8 cellular contexts compared by ENCODE assay signal in genomic region chr9:99821187-99822095, GRCh38. TPM values are rescaled to one million over a fixed set of nuclear protein-coding genes. Genes with fewer than 3 reads are reported as not detected.
DNase-seq lines count a peak whose midpoint lies in the region; ATAC-seq lines count a peak whose summit lies in the region.

TSS of gene NR4A3 (plus strand) at chr9:99821885. CDS start at chr9:99828043, 6,158 bp downstream.

- intact Hi-C loops in left colon (cut with DNase I, micrococcal nuclease) = no loop called here

- peak within 1 kb of the TSS; percentile 96 for H3K27ac ChIP-seq in cingulate gyrus (ENCODE audit: low read depth, low read length)

- peak; percentile 39 for ATAC-seq in HG03439 (IDR thresholded peaks at IDR 0.05; ENCODE audit: unreplicated experiment)
- ATAC-seq in left colon = peak; percentile 84

- DNase-seq in Ammon's horn (ENCODE audit: low spot score) = peak; percentile 99
- DNase-seq in GM19238 (ENCODE audit: insufficient read length, low spot score) = peak; percentile 64
- peak; percentile 93 to 96 for DNase-seq in NCI-H524 (lab: John Stamatoyannopoulos, UW)
- DNase-seq in activated CD4-positive, alpha-beta T cell treated with anti-CD3 and anti-CD28 coated beads for 48 hours = peak; percentile 89
- peak; percentile 94 to 96 for DNase-seq in left colon
- peak; percentile 63 to 75 for DNase-seq in stimulated activated CD4-positive, alpha-beta T cell treated with anti-CD3 and anti-CD28 coated beads, Interleukin-1b, Interleukin-23, amount 100 ng/mL, for 4 hours (ENCODE audit: low read depth in 2 of 2)

RNA-seq across cellular contexts. Expression of gene NR4A3, which starts in this region (rescaled TPM):
- 1 to 10 TPM in 1 of 2 donors, under 1 TPM in 1; 0.61 to 3.8 TPM for total RNA-seq in left colon

Comparison
In these comparisons a context has a peak if more than half of its experiments do, and no peak if none do; other contexts are left out.
1. Peak in every context shown above with its lines: DNase-seq, ATAC-seq and H3K27ac ChIP-seq.